Comparison of ENCODE assay signal across 15 cellular contexts in the genomic region with DNA sequence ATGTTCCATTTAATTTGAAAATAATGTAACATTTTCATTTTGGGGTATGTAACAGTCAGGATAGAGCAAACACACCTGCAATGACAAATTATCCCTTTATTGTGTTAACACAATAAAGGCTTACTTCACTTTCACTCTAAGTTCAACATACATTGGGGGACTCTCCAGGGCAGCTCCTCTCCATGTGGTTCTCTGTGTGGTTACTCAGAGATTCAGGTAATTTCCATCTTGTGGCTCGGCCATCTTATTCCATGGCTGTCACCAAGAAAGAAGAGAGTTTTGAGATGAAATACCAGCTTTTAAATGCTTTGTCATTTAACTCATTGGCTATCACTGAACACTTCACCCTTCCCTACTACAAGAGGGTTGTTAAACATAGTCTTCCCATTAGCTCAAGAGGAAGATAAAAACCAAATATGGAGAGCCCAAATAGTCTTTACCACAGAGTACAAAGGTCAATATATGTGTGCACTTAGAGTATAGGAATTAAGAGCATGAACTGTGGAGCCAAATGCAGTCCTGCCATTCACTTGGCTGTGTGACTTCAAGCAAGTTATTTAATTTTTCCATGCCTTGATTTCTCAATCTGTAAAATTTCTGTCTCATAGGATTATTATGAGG. TPM values are rescaled to one million over a fixed set of nuclear protein-coding genes. Genes with fewer than 3 reads are reported as not detected.
DNase-seq lines count a peak whose midpoint lies in the region; ATAC-seq lines count a peak whose summit lies in the region.
"Had no signal": no experiment of that assay in that cellular context is flagged by ENCODE, and none has a peak within 500 bp of the region (broad histone marks: within the 10 kb centered on the region; RNA-seq: fewer than 3 reads in every experiment).

No MANE protein-coding gene starts in this region.

- peaks cover 2% of the 10 kb centered on the region for H3K4me1 Mint-ChIP-seq in activated naive CD8-positive, alpha-beta T cell treated with anti-CD3 and anti-CD28 coated beads, Interleukin-2, amount 50 U/mL, for 24 hours
- H3K4me1 Mint-ChIP-seq in activated naive CD8-positive, alpha-beta T cell treated with anti-CD3 and anti-CD28 coated beads for 36 hours = peaks cover 1% of the 10 kb centered on the region
- H3K4me1 Mint-ChIP-seq: T-helper 17 cell had no signal

- no peaks in the 10 kb centered on the region for H3K27me3 Mint-ChIP-seq in activated naive CD8-positive, alpha-beta T cell treated with anti-CD3 and anti-CD28 coated beads, Interleukin-2, amount 50 U/mL, for 24 hours
- no peaks in the 10 kb centered on the region for H3K27me3 Mint-ChIP-seq in activated naive CD8-positive, alpha-beta T cell treated with anti-CD3 and anti-CD28 coated beads for 36 hours
- H3K27me3 Mint-ChIP-seq: T-helper 17 cell had no signal

- no peaks in the 10 kb centered on the region for H3K9me3 Mint-ChIP-seq in activated naive CD8-positive, alpha-beta T cell treated with anti-CD3 and anti-CD28 coated beads, Interleukin-2, amount 50 U/mL, for 24 hours
- H3K9me3 Mint-ChIP-seq in activated naive CD8-positive, alpha-beta T cell treated with anti-CD3 and anti-CD28 coated beads for 36 hours = no peaks in the 10 kb centered on the region

- no peak overlapping the region for H3K4me3 Mint-ChIP-seq in activated naive CD8-positive, alpha-beta T cell treated with anti-CD3 and anti-CD28 coated beads, Interleukin-2, amount 50 U/mL, for 24 hours
- no peak overlapping the region for H3K4me3 Mint-ChIP-seq in activated naive CD8-positive, alpha-beta T cell treated with anti-CD3 and anti-CD28 coated beads for 36 hours
- H3K4me3 Mint-ChIP-seq: T-helper 17 cell had no signal

- H3K27ac Mint-ChIP-seq in activated naive CD8-positive, alpha-beta T cell treated with anti-CD3 and anti-CD28 coated beads, Interleukin-2, amount 50 U/mL, for 24 hours = no peak overlapping the region
- H3K27ac Mint-ChIP-seq in activated naive CD8-positive, alpha-beta T cell treated with anti-CD3 and anti-CD28 coated beads for 36 hours = no peak overlapping the region
- H3K27ac Mint-ChIP-seq: T-helper 17 cell had no signal

- DNase-seq in activated naive CD8-positive, alpha-beta T cell treated with anti-CD3 and anti-CD28 coated beads, Interleukin-2, amount 50 U/mL, for 24 hours = no peak
- no peak for DNase-seq in activated naive CD8-positive, alpha-beta T cell treated with anti-CD3 and anti-CD28 coated beads for 36 hours
- DNase-seq in HT-29 (ENCODE audit: low spot score) = peak; percentile 36
- peak; percentile 17 for DNase-seq in NCI-H774 (lab: John Stamatoyannopoulos, UW)
- no peak for DNase-seq in NCI-H128 (lab: John Stamatoyannopoulos, UW; ENCODE audit: unreplicated experiment)
- DNase-seq in NAMALWA (ENCODE audit: low spot score) = no peak
- DNase-seq: ACHN; COR-L47; DMS79; NCI-H1092; NCI-H1694 treated with DMSO at 0.1 percent for 48 hours; NK-92 treated with Interleukin-12 subunit alpha and Interleukin-12 subunit beta, amount 100 ng/mL, for 24 hours; RPMI8226; T-helper 17 cell had no signal

- peak; percentile 28 for ATAC-seq in activated naive CD8-positive, alpha-beta T cell treated with anti-CD3 and anti-CD28 coated beads, Interleukin-2, amount 50 U/mL, for 24 hours
- ATAC-seq in GM18858 (IDR thresholded peaks at IDR 0.05; ENCODE audit: unreplicated experiment) = no peak
- ATAC-seq: T-helper 17 cell had no signal

- no peaks in the 10 kb centered on the region for H3K36me3 Mint-ChIP-seq in activated naive CD8-positive, alpha-beta T cell treated with anti-CD3 and anti-CD28 coated beads, Interleukin-2, amount 50 U/mL, for 24 hours (ENCODE audit: low read depth)
- peaks cover 3% of the 10 kb centered on the region for H3K36me3 Mint-ChIP-seq in activated naive CD8-positive, alpha-beta T cell treated with anti-CD3 and anti-CD28 coated beads for 36 hours

RNA-seq across cellular contexts. Expression of gene TPH1, which starts 10.6 kb away (rescaled TPM):
- 1 to 10 TPM in 1 of 2 experiments, under 1 TPM in 1; 0.46 to 1.0 TPM for total RNA-seq in activated naive CD8-positive, alpha-beta T cell treated with anti-CD3 and anti-CD28 coated beads for 36 hours
- 0.03 and 0.10 TPM in 2 replicates for total RNA-seq in HT-29 (2014; rRNA removed; shearing (Covaris generic))

RNA-seq across cellular contexts. Expression of gene SERGEF, which starts 43.8 kb away (rescaled TPM):
- total RNA-seq in activated naive CD8-positive, alpha-beta T cell treated with anti-CD3 and anti-CD28 coated beads for 36 hours = 10 to 100 TPM; 37.0 to 38.0 TPM
- total RNA-seq in HT-29 (2014; rRNA removed; shearing (Covaris generic)) = 26.0 and 30.9 TPM in 2 replicates

RNA-seq across cellular contexts. Expression of gene SAAL1, which starts 49.2 kb away (rescaled TPM):
- 10 to 100 TPM; 52.2 to 52.4 TPM for total RNA-seq in activated naive CD8-positive, alpha-beta T cell treated with anti-CD3 and anti-CD28 coated beads for 36 hours
- total RNA-seq in HT-29 (2014; rRNA removed; shearing (Covaris generic)) = 16.5 and 24.0 TPM in 2 replicates

Comparison
In these comparisons a context has a peak if more than half of its experiments do, and no peak if none do; other contexts are left out.
1. DNase-seq: peak in HT-29 (single experiment) and NCI-H774 (single experiment); none in activated naive CD8-positive, alpha-beta T cell treated with anti-CD3 and anti-CD28 coated beads, Interleukin-2, amount 50 U/mL, for 24 hours (single experiment), activated naive CD8-positive, alpha-beta T cell treated with anti-CD3 and anti-CD28 coated beads for 36 hours (single experiment), NCI-H128 (single experiment) and NAMALWA (single experiment).